ENCODE assay signal across 10 cellular contexts in genomic region chr12:81123611-81124010, GRCh38.
"Had no signal": no experiment of that assay in that cellular context is flagged by ENCODE, and none has a peak within 500 bp of the region (broad histone marks: within the 10 kb centered on the region; RNA-seq: fewer than 3 reads in every experiment).

No MANE protein-coding gene starts in this region.

- FAIRE-seq: H54 had no signal

- H3K4me1 ChIP-seq: HAP-1 had no signal

- H3K27ac ChIP-seq: GM23248 had no signal

- H3K4me2 ChIP-seq: GM23338 had no signal

- H3K4me3 ChIP-seq: GM23248, GM23338, HAP-1 had no signal

- DNase-seq: GM23248, GOT3, H7, H9, HCEC 1CT, HFFc6 had no signal

- H3K36me3 ChIP-seq: HAP-1 had no signal

- ATAC-seq: GM23338, HCT116 had no signal

- H2AFZ ChIP-seq: GM23248, GM23338 had no signal

- H3K9ac ChIP-seq: GM23248 had no signal
